8 cellular contexts compared by ENCODE assay signal in the genomic region with DNA sequence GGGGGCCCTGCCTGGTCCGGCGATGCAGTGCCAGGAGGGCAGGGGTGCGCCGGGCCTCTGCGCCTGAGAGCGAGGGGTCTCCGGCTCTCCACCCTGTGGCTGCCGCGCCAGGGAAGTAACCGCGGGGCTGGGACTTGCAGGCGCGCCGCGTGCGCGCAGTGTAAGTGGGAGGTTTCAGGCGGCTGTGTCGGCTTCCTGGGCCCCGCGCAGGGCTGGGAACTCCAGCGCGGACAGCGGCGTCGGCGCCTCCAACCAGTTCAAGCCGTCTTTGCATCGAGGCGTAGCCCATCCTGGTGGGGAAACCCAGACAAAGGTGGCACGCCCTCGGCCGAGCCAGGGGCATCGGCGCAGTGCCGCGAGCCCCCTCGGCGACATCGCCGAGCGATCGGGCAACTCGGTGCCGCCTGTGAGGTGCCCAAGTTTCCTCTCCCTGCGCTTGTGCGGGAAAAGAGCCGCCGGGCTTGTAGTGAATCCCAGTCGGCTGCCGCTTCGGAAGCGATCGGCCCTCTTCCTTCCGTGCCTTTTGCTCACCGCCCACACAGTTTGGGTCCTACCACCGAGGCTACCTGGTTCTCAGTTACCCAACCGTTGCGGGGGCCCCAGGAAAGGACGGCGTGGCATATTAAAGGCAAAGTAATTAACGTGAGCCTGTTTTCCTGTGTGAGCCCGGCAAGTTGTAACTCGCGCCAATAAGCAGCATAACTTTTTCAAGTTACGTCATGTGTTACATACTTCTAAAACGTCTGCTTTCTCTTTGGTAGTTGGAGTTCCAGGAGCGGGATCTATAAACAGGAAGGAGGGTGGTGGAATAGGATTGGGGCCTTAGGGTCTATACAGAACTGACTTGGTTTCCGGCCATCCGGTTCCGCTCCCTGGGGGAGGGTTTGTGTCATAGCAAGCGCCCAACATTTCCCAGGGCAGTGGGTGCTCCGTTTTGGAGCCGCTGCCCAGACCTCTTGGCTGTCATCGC. TPM values are rescaled to one million over a fixed set of nuclear protein-coding genes. Genes with fewer than 3 reads are reported as not detected.
A peak's percentile ranks its signal among the peaks of the same experiment; 100 is the strongest.
DNase-seq lines count a peak whose midpoint lies in the region; ATAC-seq and FAIRE-seq lines count a peak whose summit lies in the region.

No MANE protein-coding gene starts in this region.

- peaks cover 52 to 60% (median 60%) of the 10 kb centered on the region in 3 donors for H3K4me1 Mint-ChIP-seq in CD8-positive, alpha-beta memory T cell

- H3K4me1 ChIP-seq in CD8-positive, alpha-beta memory T cell (ENCODE audit: insufficient read depth, low read length) = peaks cover 34% of the 10 kb centered on the region

- H3K27me3 ChIP-seq in CD8-positive, alpha-beta memory T cell (ENCODE audit: insufficient read depth, low read length, poor library complexity, severe bottlenecking) = no peaks in the 10 kb centered on the region

- no peaks in the 10 kb centered on the region for H3K9me3 Mint-ChIP-seq in CD8-positive, alpha-beta memory T cell

- ATAC-seq in GM19463 (IDR thresholded peaks at IDR 0.05; ENCODE audit: unreplicated experiment) = peak; percentile 46

- no peaks in the 10 kb centered on the region for H3K36me3 ChIP-seq in CD8-positive, alpha-beta memory T cell (ENCODE audit: insufficient read depth, low read length)

- POLR2A ChIA-PET in CD8-positive, alpha-beta memory T cell (lab: Charles Lee) = interaction anchor here (0.5 kb wide), 1 partner anchor 65 kb away, joined by 3 read pairs; no protein-coding TSS in a partner anchor

- peak overlapping the region; percentile 93 to 97 (median 95) for H3K4me3 Mint-ChIP-seq in CD8-positive, alpha-beta memory T cell

- H3K27me3 Mint-ChIP-seq in CD8-positive, alpha-beta memory T cell = peaks cover 0 to 3% of the 10 kb centered on the region in 2 donors

- H3K4me3 ChIP-seq in CD8-positive, alpha-beta memory T cell (ENCODE audit: low read length) = peak overlapping the region; percentile 81

- H3K27ac Mint-ChIP-seq in CD8-positive, alpha-beta memory T cell = peak overlapping the region; percentile 90 to 98 (median 94)

- no peak for FAIRE-seq in frontal cortex (lab: Jason Lieb, UNC)

- H3K9me3 ChIP-seq in CD8-positive, alpha-beta memory T cell (ENCODE audit: low read length) = no peaks in the 10 kb centered on the region

- peak; percentile 49 to 82 (median 71) for DNase-seq in CD8-positive, alpha-beta memory T cell
- peak; percentile 85 for DNase-seq in HT-29 (ENCODE audit: low spot score)
- peak; percentile 63 for DNase-seq in SIG-M5 (lab: John Stamatoyannopoulos, UW)
- peak; percentile 34 to 48 (median 44) for DNase-seq in activated naive CD4-positive, alpha-beta T cell (lab: John Stamatoyannopoulos, UW)
- peak; percentile 39 to 46 for DNase-seq in frontal cortex (ENCODE audit: low spot score in 2 of 2)
- peak; percentile 70 for DNase-seq in non-pigmented ciliary epithelial cell (ENCODE audit: low read depth)

- CTCF ChIA-PET in CD8-positive, alpha-beta memory T cell (lab: Charles Lee) = interaction anchor here (0.6 to 1.4 kb wide), 2 partner anchors 12 to 57 kb away, joined by 3 to 8 read pairs; no protein-coding TSS in a partner anchor

- H3K27ac ChIP-seq in CD8-positive, alpha-beta memory T cell (ENCODE audit: low read depth, low read length) = peak overlapping the region; percentile 90
- H3K27ac ChIP-seq in temporal lobe (ENCODE audit: low read depth, low read length) = peak overlapping the region; percentile 73

- peaks cover 0 to 12% (median 0%) of the 10 kb centered on the region in 3 donors for H3K36me3 Mint-ChIP-seq in CD8-positive, alpha-beta memory T cell

RNA-seq across cellular contexts. Expression of a gene that starts 1.2 kb away (rescaled TPM):
- total RNA-seq in CD8-positive, alpha-beta memory T cell = 10 to 100 TPM; 16.7 to 17.8 TPM
- polyA plus RNA-seq in CD8-positive, alpha-beta memory T cell = 4.9 TPM
- 12.7 and 13.5 TPM in 2 replicates for total RNA-seq in HT-29 (2014; rRNA removed; shearing (Covaris generic))
- 17.1 TPM for total RNA-seq in frontal cortex
- 17.5 TPM for total RNA-seq in temporal lobe

Comparison
In these comparisons a context has a peak if more than half of its experiments do, and no peak if none do; other contexts are left out.
1. Peak in every context shown above with its lines: DNase-seq, ATAC-seq, H3K4me3 ChIP-seq and H3K27ac ChIP-seq.